Comparison of ENCODE assay signal across 9 cellular contexts in the genomic region with DNA sequence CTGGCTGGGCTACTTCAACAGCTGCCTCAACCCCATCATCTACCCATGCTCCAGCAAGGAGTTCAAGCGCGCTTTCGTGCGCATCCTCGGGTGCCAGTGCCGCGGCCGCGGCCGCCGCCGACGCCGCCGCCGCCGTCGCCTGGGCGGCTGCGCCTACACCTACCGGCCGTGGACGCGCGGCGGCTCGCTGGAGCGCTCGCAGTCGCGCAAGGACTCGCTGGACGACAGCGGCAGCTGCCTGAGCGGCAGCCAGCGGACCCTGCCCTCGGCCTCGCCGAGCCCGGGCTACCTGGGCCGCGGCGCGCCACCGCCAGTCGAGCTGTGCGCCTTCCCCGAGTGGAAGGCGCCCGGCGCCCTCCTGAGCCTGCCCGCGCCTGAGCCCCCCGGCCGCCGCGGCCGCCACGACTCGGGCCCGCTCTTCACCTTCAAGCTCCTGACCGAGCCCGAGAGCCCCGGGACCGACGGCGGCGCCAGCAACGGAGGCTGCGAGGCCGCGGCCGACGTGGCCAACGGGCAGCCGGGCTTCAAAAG. TPM values are rescaled to one million over a fixed set of nuclear protein-coding genes. Genes with fewer than 3 reads are reported as not detected.
DNase-seq lines count a peak whose midpoint lies in the region; ATAC-seq, FAIRE-seq and TF ChIP-seq lines count a peak whose summit lies in the region.
"Had no signal": no experiment of that assay in that cellular context is flagged by ENCODE, and none has a peak within 500 bp of the region (broad histone marks: within the 10 kb centered on the region; RNA-seq: fewer than 3 reads in every experiment).

No MANE protein-coding gene starts in this region.

- peak overlapping the region; percentile 77 for H2AFZ ChIP-seq in astrocyte (ENCODE audit: low read depth, low read length)

- intact Hi-C loops in sciatic nerve (cut with DNase I) = no loop called here

- no peaks in the 10 kb centered on the region for H3K27me3 ChIP-seq in astrocyte (ENCODE audit: insufficient read depth, low read length)
- peaks cover 23% of the 10 kb centered on the region for H3K27me3 ChIP-seq in CD8-positive, alpha-beta memory T cell (ENCODE audit: insufficient read depth, low read length, poor library complexity, severe bottlenecking)

- no peak overlapping the region for H3K27ac Mint-ChIP-seq in astrocyte (ENCODE audit: unreplicated experiment)
- no peak overlapping the region for H3K27ac Mint-ChIP-seq in CD8-positive, alpha-beta memory T cell

- H3K9me3 Mint-ChIP-seq in astrocyte (ENCODE audit: unreplicated experiment) = peaks cover 9% of the 10 kb centered on the region
- peaks cover 0 to 2% (median 0%) of the 10 kb centered on the region in 5 donors for H3K9me3 Mint-ChIP-seq in CD8-positive, alpha-beta memory T cell

- peaks cover 23% of the 10 kb centered on the region for H3K4me1 Mint-ChIP-seq in astrocyte (ENCODE audit: low read depth, unreplicated experiment)
- peaks cover 10 to 22% (median 14%) of the 10 kb centered on the region in 3 donors for H3K4me1 Mint-ChIP-seq in CD8-positive, alpha-beta memory T cell

- CTCF ChIA-PET in HEK293T (lab: Yijun Ruan, JAX) = no interaction called here
- CTCF ChIA-PET in CD8-positive, alpha-beta memory T cell (lab: Charles Lee) = interaction anchor here (2.3 kb wide), 1 partner anchor 24 kb away, joined by 6 read pairs; no protein-coding TSS in a partner anchor

- peak overlapping the region; percentile 37 for H3K4me3 ChIP-seq in astrocyte (ENCODE audit: insufficient read depth, low read depth, low read length)
- peak overlapping the region; percentile 25 for H3K4me3 ChIP-seq in iPS-11a (ENCODE audit: low read depth, low read length)
- H3K4me3 ChIP-seq in CD8-positive, alpha-beta memory T cell (ENCODE audit: low read length) = no peak overlapping the region

- no peaks in the 10 kb centered on the region for H3K36me3 ChIP-seq in astrocyte (ENCODE audit: insufficient read depth, low read length)
- no peaks in the 10 kb centered on the region for H3K36me3 ChIP-seq in CD8-positive, alpha-beta memory T cell (ENCODE audit: insufficient read depth, low read length)

- TF ChIP-seq CTCF in astrocyte (IDR thresholded peaks at IDR 0.05; ENCODE audit: insufficient read depth, low read depth, low read length) = no peak

- H3K4me2 ChIP-seq in astrocyte (ENCODE audit: low read length) = peak overlapping the region; percentile 75

- no peak for FAIRE-seq in astrocyte (lab: Jason Lieb, UNC)

- peak; percentile 36 for DNase-seq in HEK293T (ENCODE audit: extremely low spot score)
- no peak for DNase-seq in astrocyte (ENCODE audit: low read depth)
- peak; percentile 30 for DNase-seq in sciatic nerve (ENCODE audit: low spot score)
- DNase-seq in CD8-positive, alpha-beta memory T cell = no peak
- DNase-seq in cerebellar cortex (ENCODE audit: low spot score) = no peak

- H3K36me3 Mint-ChIP-seq in astrocyte (ENCODE audit: low read depth, unreplicated experiment) = peaks cover 2% of the 10 kb centered on the region
- peaks cover 0 to 2% (median 0%) of the 10 kb centered on the region in 3 donors for H3K36me3 Mint-ChIP-seq in CD8-positive, alpha-beta memory T cell

- H3K4me3 Mint-ChIP-seq in astrocyte (ENCODE audit: unreplicated experiment) = no peak overlapping the region
- peak overlapping the region in 2 of 7 donors; percentile 60 to 69 for H3K4me3 Mint-ChIP-seq in CD8-positive, alpha-beta memory T cell

- peaks cover 34% of the 10 kb centered on the region for H3K4me1 ChIP-seq in astrocyte (ENCODE audit: insufficient read depth, low read length)
- H3K4me1 ChIP-seq in CD8-positive, alpha-beta memory T cell (ENCODE audit: insufficient read depth, low read length) = no peaks in the 10 kb centered on the region

- no peak for ATAC-seq in sciatic nerve
- no peak for ATAC-seq in GM21447 (IDR thresholded peaks at IDR 0.05; ENCODE audit: unreplicated experiment)
- ATAC-seq in GM19328 (IDR thresholded peaks at IDR 0.05; ENCODE audit: unreplicated experiment) = no peak

- peaks cover 39% of the 10 kb centered on the region for H3K27me3 Mint-ChIP-seq in astrocyte (ENCODE audit: low read depth, unreplicated experiment)
- peaks cover 28 to 65% of the 10 kb centered on the region in 2 donors for H3K27me3 Mint-ChIP-seq in CD8-positive, alpha-beta memory T cell

- POLR2A ChIA-PET in HEK293T (lab: Yijun Ruan, JAX) = no interaction called here
- POLR2A ChIA-PET in CD8-positive, alpha-beta memory T cell (lab: Charles Lee) = no interaction called here

- H3K27ac ChIP-seq in astrocyte (ENCODE audit: low read depth, low read length) = no peak overlapping the region
- no peak overlapping the region for H3K27ac ChIP-seq in CD8-positive, alpha-beta memory T cell (ENCODE audit: low read depth, low read length)

- H3K9me3 ChIP-seq in astrocyte (ENCODE audit: insufficient read depth, low read depth, low read length) = no peaks in the 10 kb centered on the region
- H3K9me3 ChIP-seq in CD8-positive, alpha-beta memory T cell (ENCODE audit: low read length) = no peaks in the 10 kb centered on the region

- no peaks in the 10 kb centered on the region for H4K20me1 ChIP-seq in astrocyte (ENCODE audit: insufficient read depth, low read length)

- no peaks in the 10 kb centered on the region for H3K79me2 ChIP-seq in astrocyte (ENCODE audit: insufficient read depth, low read length)

- peak overlapping the region; percentile 56 for H3K9ac ChIP-seq in astrocyte (ENCODE audit: low read length)

TF ChIP-seq in HEK293T, 16 proteins besides CTCF, POLR2A, EP300 and RAD21:
- TF ChIP-seq L3MBTL2 (conservative IDR thresholded peaks at IDR 0.05) = no peak
- TF ChIP-seq ELF4 (IDR thresholded peaks at IDR 0.05) = no peak
- no peak for TF ChIP-seq BHLHE40 (IDR thresholded peaks at IDR 0.05; ENCODE audit: borderline replicate concordance)
- TF ChIP-seq FOXK2 (IDR thresholded peaks at IDR 0.05) = no peak
- TF ChIP-seq ZNF384 (IDR thresholded peaks at IDR 0.05) = no peak
- no peak for TF ChIP-seq SP1 (IDR thresholded peaks at IDR 0.05)
- TF ChIP-seq CTBP1 (IDR thresholded peaks at IDR 0.05; ENCODE audit: borderline replicate concordance) = no peak
- TF ChIP-seq, protein P1, sequence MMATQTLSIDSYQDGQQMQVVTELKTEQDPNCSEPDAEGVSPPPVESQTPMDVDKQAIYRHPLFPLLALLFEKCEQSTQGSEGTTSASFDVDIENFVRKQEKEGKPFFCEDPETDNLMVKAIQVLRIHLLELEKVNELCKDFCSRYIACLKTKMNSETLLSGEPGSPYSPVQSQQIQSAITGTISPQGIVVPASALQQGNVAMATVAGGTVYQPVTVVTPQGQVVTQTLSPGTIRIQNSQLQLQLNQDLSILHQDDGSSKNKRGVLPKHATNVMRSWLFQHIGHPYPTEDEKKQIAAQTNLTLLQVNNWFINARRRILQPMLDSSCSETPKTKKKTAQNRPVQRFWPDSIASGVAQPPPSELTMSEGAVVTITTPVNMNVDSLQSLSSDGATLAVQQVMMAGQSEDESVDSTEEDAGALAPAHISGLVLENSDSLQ (IDR thresholded peaks at IDR 0.05) = no peak
- no peak for TF ChIP-seq TARDBP (IDR thresholded peaks at IDR 0.05)
- no peak for TF ChIP-seq FOXM1 (IDR thresholded peaks at IDR 0.05; ENCODE audit: borderline replicate concordance)
- no peak for TF ChIP-seq HDGF (IDR thresholded peaks at IDR 0.05; ENCODE audit: borderline replicate concordance)
- no peak for TF ChIP-seq ARNT (IDR thresholded peaks at IDR 0.05)
- no peak for TF ChIP-seq NFRKB (IDR thresholded peaks at IDR 0.05)

RNA-seq across cellular contexts. Expression of a gene that starts 36.9 kb away (rescaled TPM):
- 53.9 and 61.2 TPM in 2 replicates for total RNA-seq in astrocyte
- 47.2 TPM for total RNA-seq in sciatic nerve
- 10 to 100 TPM; 66.4 to 70.7 TPM for total RNA-seq in CD8-positive, alpha-beta memory T cell
- polyA plus RNA-seq in CD8-positive, alpha-beta memory T cell = 99.8 TPM

RNA-seq across cellular contexts. Expression of a gene that starts 55.7 kb away (rescaled TPM):
- total RNA-seq in astrocyte (1.4 and 1.9 TPM in 2 replicates), sciatic nerve (1.6 TPM)
- not detected for total RNA-seq in CD8-positive, alpha-beta memory T cell
- polyA plus RNA-seq in CD8-positive, alpha-beta memory T cell = not detected
- total RNA-seq: OCI-LY7 had no signal

Comparison
In these comparisons a context has a peak if more than half of its experiments do, and no peak if none do; other contexts are left out.
1. DNase-seq: peak in HEK293T (single experiment) and sciatic nerve (single experiment); none in astrocyte (single experiment), CD8-positive, alpha-beta memory T cell (0 of 5) and cerebellar cortex (single experiment).